Comparison of ENCODE assay signal across 29 cellular contexts in the genomic region with DNA sequence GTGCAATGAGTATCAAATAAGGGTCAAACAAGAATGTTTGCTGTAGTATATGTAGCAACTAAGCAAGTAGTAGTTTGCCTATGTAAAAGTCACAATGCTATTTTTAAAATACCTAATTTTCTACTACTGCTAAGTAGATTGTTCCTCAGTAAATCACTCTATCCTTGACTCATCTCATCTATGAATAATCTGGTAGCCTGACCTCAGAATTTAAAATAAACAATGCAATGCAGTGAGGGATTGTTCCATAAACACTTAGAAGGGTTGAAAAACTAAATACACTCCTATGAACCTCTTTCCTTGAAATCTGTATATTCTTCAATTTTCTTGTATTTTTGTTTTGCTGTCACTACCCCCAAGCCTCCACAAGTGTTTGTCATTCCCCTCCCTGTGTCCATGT.
DNase-seq lines count a peak whose midpoint lies in the region; ATAC-seq and TF ChIP-seq lines count a peak whose summit lies in the region.
"Had no signal": no experiment of that assay in that cellular context is flagged by ENCODE, and none has a peak within 500 bp of the region (broad histone marks: within the 10 kb centered on the region; RNA-seq: fewer than 3 reads in every experiment).

No MANE protein-coding gene starts in this region.

- no peaks in the 10 kb centered on the region for H3K79me1 ChIP-seq in IMR-90 (ENCODE audit: low read depth in 1 of 2, low read length in 2 of 2)

- H2BK20ac ChIP-seq in IMR-90 (ENCODE audit: low read depth, low read length): no peak overlapping the region

- H3K27ac ChIP-seq in ACC112 (ENCODE audit: low read depth, low read length) (peak overlapping the region; percentile 38; the same call in 1 of the 2 replicates), IMR-90 (ENCODE audit: insufficient read depth, low read length) (no peak overlapping the region), mammary epithelial cell (ENCODE audit: insufficient read depth, low read depth, low read length) (no peak overlapping the region), foreskin keratinocyte (no peak overlapping the region), testis (no peak overlapping the region), coronary artery (no peak overlapping the region)
- H3K27ac ChIP-seq: lower lobe of right lung, ovary, stomach, tibial artery, VCaP had no signal

- H3K9ac ChIP-seq in IMR-90 (ENCODE audit: low read depth, low read length): no peak overlapping the region
- H3K9ac ChIP-seq in mammary epithelial cell (ENCODE audit: insufficient read depth, low read length): no peak overlapping the region

- H3K14ac ChIP-seq in IMR-90 (replicated peaks; ENCODE audit: low read depth, low read length): no peak overlapping the region

- H3K27me3 ChIP-seq in ACC112 (ENCODE audit: insufficient read depth, low read length) (no peaks in the 10 kb centered on the region), IMR-90 (ENCODE audit: control insufficient read depth, insufficient read depth, low read length) (no peaks in the 10 kb centered on the region), mammary epithelial cell (ENCODE audit: insufficient read depth, low read length) (no peaks in the 10 kb centered on the region), foreskin keratinocyte (no peaks in the 10 kb centered on the region), testis (no peaks in the 10 kb centered on the region)
- H3K27me3 ChIP-seq: ovary, stomach, tibial artery had no signal

- peak; percentile 76 for ATAC-seq in IMR-90 (ENCODE audit: low read depth)
- peak; percentile 45 for ATAC-seq in foreskin keratinocyte
- ATAC-seq in GM21619 (IDR thresholded peaks at IDR 0.05; ENCODE audit: unreplicated experiment): no peak
- ATAC-seq: CD8-positive, alpha-beta T cell; lower lobe of right lung; mucosa of descending colon; natural killer cell treated with Interleukin-12 subunit alpha and Interleukin-12 subunit beta and Interleukin-15 and Interleukin-18, amount 100 ng/mL, for 72 hours had no signal

- peak overlapping the region; percentile 20 for H2BK5ac ChIP-seq in IMR-90 (ENCODE audit: low read depth, low read length, poor library complexity, severe bottlenecking)

- TF ChIP-seq POLR2A in IMR-90 (IDR thresholded peaks at IDR 0.05; ENCODE audit: low read depth, low read length) (no peak), testis (IDR thresholded peaks at IDR 0.05) (no peak)

- dilution Hi-C loops in IMR-90 (cut with HindIII; ENCODE audit: low sequenced_read_pairs, unreplicated experiment): no loop called here
- dilution Hi-C loops in mammary epithelial cell (cut with HindIII; ENCODE audit: low sequenced_read_pairs): no loop called here

- H3K56ac ChIP-seq in IMR-90 (ENCODE audit: extremely low read depth, insufficient read depth, low read length): no peak overlapping the region

- CTCF ChIA-PET in IMR-90 (lab: Yijun Ruan, JAX): no interaction called here
- CTCF ChIA-PET in mammary epithelial cell (lab: Charles Lee; ENCODE audit: low non-redundant PET): no interaction called here

- no peak overlapping the region for H3K4me3 ChIP-seq in ACC112 (ENCODE audit: low read depth, low read length)
- H3K4me3 ChIP-seq in IMR-90 (ENCODE audit: insufficient read depth, low read depth, low read length): no peak overlapping the region
- H3K4me3 ChIP-seq in mammary epithelial cell (replicated peaks in 1 of 3; ENCODE audit: insufficient read depth in 1 of 3, low read depth in 2 of 3, low read length in 3 of 3): no peak overlapping the region
- no peak overlapping the region for H3K4me3 ChIP-seq in testis
- H3K4me3 ChIP-seq in coronary artery: no peak overlapping the region
- H3K4me3 ChIP-seq: lower lobe of right lung, mucosa of descending colon, ovary, smooth muscle cell, stomach, tibial artery had no signal

- DNase-seq in IMR-90: peak; percentile 77
- DNase-seq in mammary epithelial cell: peak; percentile 55
- DNase-seq in foreskin keratinocyte: peak in 1 of 2 donors; percentile 30
- DNase-seq in testis: no peak
- DNase-seq in SKM-1 (lab: John Stamatoyannopoulos, UW; ENCODE audit: unreplicated experiment): no peak
- DNase-seq in coronary artery (ENCODE audit: low spot score): no peak
- DNase-seq: activated CD4-positive, alpha-beta T cell treated with anti-CD3 and anti-CD28 coated beads for 4 hours; activated CD8-positive, alpha-beta memory T cell treated with anti-CD3 and anti-CD28 coated beads for 24 hours; activated gamma-delta T cell; activated T-cell treated with anti-CD3 and anti-CD28 coated beads, Interleukin-2, amount 50 U/mL, for 24 hours; CD8-positive, alpha-beta T cell; DMS 273 treated with DMSO at 0.1 percent for 48 hours; effector CD8-positive, alpha-beta T cell; Karpas-422; kidney; lower lobe of right lung; mucosa of descending colon; NCI-H446 treated with DMSO at 0.1 percent for 48 hours; ovary; SHP77; stimulated activated CD4-positive, alpha-beta T cell treated with anti-CD3 and anti-CD28 coated beads, Interleukin-1b, Interleukin-23, amount 100 ng/mL, for 48 hours; stimulated activated CD8-positive, alpha-beta memory T cell treated with anti-CD3 and anti-CD28 coated beads, Interleukin-4, amount 100 ng/mL, for 48 hours; stomach; tibial artery had no signal

- H3K9me1 ChIP-seq in IMR-90 (ENCODE audit: insufficient read depth, low read length): no peaks in the 10 kb centered on the region

- no TSS peak for BruUV-seq in IMR-90 (replicated peaks; lab: Mats Ljungman, UMichigan)
- no TSS peak for BruUV-seq in mammary epithelial cell (replicated peaks; lab: Mats Ljungman, UMichigan)

- no peak overlapping the region for H2AK5ac ChIP-seq in IMR-90 (ENCODE audit: low read depth, low read length)

- no peak for TF ChIP-seq RAD21 in IMR-90 (IDR thresholded peaks at IDR 0.05; ENCODE audit: low read length)

- in situ Hi-C loops in IMR-90 (cut with MboI; ENCODE audit: low sequenced_read_pairs): no loop called here
- in situ Hi-C loops in mammary epithelial cell (cut with MboI; ENCODE audit: low sequenced_read_pairs in 2 of 2): no loop called here

- H3K4me2 ChIP-seq in IMR-90 (ENCODE audit: low read depth, low read length): no peak overlapping the region
- H3K4me2 ChIP-seq in mammary epithelial cell (ENCODE audit: insufficient read depth, low read depth, low read length): no peak overlapping the region
- H3K4me2 ChIP-seq: smooth muscle cell had no signal

- no peak overlapping the region for H4K91ac ChIP-seq in IMR-90 (ENCODE audit: insufficient read depth, low read depth, low read length)

- H3K18ac ChIP-seq in IMR-90 (ENCODE audit: low read depth, low read length): no peak overlapping the region

- H2AFZ ChIP-seq in ACC112 (ENCODE audit: low read length, unreplicated experiment) (no peak overlapping the region), IMR-90 (replicated peaks; ENCODE audit: low read length, poor library complexity) (no peak overlapping the region), mammary epithelial cell (ENCODE audit: low read depth, low read length) (no peak overlapping the region)

- no peak overlapping the region for H2BK120ac ChIP-seq in IMR-90 (ENCODE audit: low read depth, low read length)

- no peak overlapping the region for H2BK15ac ChIP-seq in IMR-90 (ENCODE audit: low read depth, low read length)

- H3K4ac ChIP-seq in IMR-90 (ENCODE audit: low read depth, low read length): no peak overlapping the region

- no peak overlapping the region for H3K23ac ChIP-seq in IMR-90 (ENCODE audit: low read depth, low read length)

- POLR2A ChIA-PET in IMR-90 (lab: Charles Lee; ENCODE audit: unreplicated experiment): no interaction called here

- H3K79me2 ChIP-seq in ACC112 (ENCODE audit: control insufficient read depth, insufficient read depth, low read length, unreplicated experiment) (no peaks in the 10 kb centered on the region), mammary epithelial cell (ENCODE audit: insufficient read depth, low read length) (no peaks in the 10 kb centered on the region)

- H3K9me3 ChIP-seq in IMR-90 (ENCODE audit: control insufficient read depth, insufficient read depth, low read length) (peaks cover 4% of the 10 kb centered on the region; the same call in 1 of the 2 replicates), mammary epithelial cell (replicated peaks; ENCODE audit: insufficient read depth, low read length) (no peaks in the 10 kb centered on the region), testis (no peaks in the 10 kb centered on the region)
- H3K9me3 ChIP-seq: ovary had no signal

- TF ChIP-seq CTCF in IMR-90 (conservative IDR thresholded peaks at IDR 0.05; ENCODE audit: low read depth, low read length) (no peak), mammary epithelial cell (conservative IDR thresholded peaks at IDR 0.05 in 1 of 2, IDR thresholded peaks at IDR 0.05 in 1 of 2; ENCODE audit: extremely low read depth in 1 of 2, insufficient read depth in 1 of 2, low read depth in 1 of 2, low read length in 2 of 2) (no peak), foreskin keratinocyte (conservative IDR thresholded peaks at IDR 0.05) (no peak), testis (IDR thresholded peaks at IDR 0.05) (no peak), coronary artery (IDR thresholded peaks at IDR 0.05) (no peak)

- intact Hi-C loops in IMR-90 (cut with micrococcal nuclease) (loop anchor here (5.0 kb wide), 1 partner anchor 153 kb away; no protein-coding TSS in a partner anchor), mammary epithelial cell (cut with micrococcal nuclease) (no loop called here), testis (cut with DNase I; ENCODE audit: low total_unique reads) (no loop called here)

- H3K4me1 ChIP-seq in ACC112 (ENCODE audit: control insufficient read depth, insufficient read depth, low read length, unreplicated experiment): peaks cover 19% of the 10 kb centered on the region
- no peaks in the 10 kb centered on the region; the same call in 1 of the 2 replicates for H3K4me1 ChIP-seq in IMR-90 (ENCODE audit: control insufficient read depth, insufficient read depth, low read length)
- H3K4me1 ChIP-seq in mammary epithelial cell (ENCODE audit: insufficient read depth, low read length): peaks cover 10% of the 10 kb centered on the region
- no peaks in the 10 kb centered on the region for H3K4me1 ChIP-seq in foreskin keratinocyte
- no peaks in the 10 kb centered on the region for H3K4me1 ChIP-seq in testis
- H3K4me1 ChIP-seq: lower lobe of right lung, stomach had no signal

- H2AK9ac ChIP-seq in IMR-90 (replicated peaks; ENCODE audit: low read depth, low read length, poor library complexity): no peak overlapping the region

- no peak overlapping the region for H4K5ac ChIP-seq in IMR-90 (ENCODE audit: low read depth, low read length)

- H3K36me3 ChIP-seq in ACC112 (ENCODE audit: insufficient read depth, low read length): peaks cover 7% of the 10 kb centered on the region
- no peaks in the 10 kb centered on the region for H3K36me3 ChIP-seq in IMR-90 (ENCODE audit: control insufficient read depth, insufficient read depth, low read length)
- H3K36me3 ChIP-seq in mammary epithelial cell (ENCODE audit: insufficient read depth, low read length): no peaks in the 10 kb centered on the region
- H3K36me3 ChIP-seq in testis (ENCODE audit: low read depth, missing control alignments): no peaks in the 10 kb centered on the region
- H3K36me3 ChIP-seq: lower lobe of right lung, ovary, tibial artery had no signal

- H4K8ac ChIP-seq in IMR-90 (ENCODE audit: low read depth in 2 of 2, low read length in 2 of 2): no peak overlapping the region

- H4K20me1 ChIP-seq in IMR-90 (ENCODE audit: insufficient read depth, low read length) (no peaks in the 10 kb centered on the region), mammary epithelial cell (ENCODE audit: insufficient read depth, low read length) (no peaks in the 10 kb centered on the region)

Comparison
In these comparisons a context has a peak if more than half of its experiments do, and no peak if none do; other contexts are left out.
1. DNase-seq: peak in IMR-90 (single experiment) and mammary epithelial cell (single experiment); none in testis (single experiment), SKM-1 (single experiment) and coronary artery (single experiment).